8 cellular contexts compared by ENCODE assay signal in genomic region chr12:107317751-107318553, GRCh38.
DNase-seq lines count a peak whose midpoint lies in the region; ATAC-seq and TF ChIP-seq lines count a peak whose summit lies in the region.

No MANE protein-coding gene starts in this region.

- no peak for TF ChIP-seq CTCF in AG04449 (IDR thresholded peaks at IDR 0.05; ENCODE audit: insufficient read depth, low read length, missing control alignments)
- peak; percentile 68 for TF ChIP-seq CTCF in H9 (conservative IDR thresholded peaks at IDR 0.05)

- H3K4me3 Mint-ChIP-seq in H9: peak overlapping the region; percentile 81 to 93
- H3K4me3 Mint-ChIP-seq in activated CD8-positive, alpha-beta T cell treated with anti-CD3 and anti-CD28 coated beads, Interleukin-2, amount 10 ng/mL, durations not matched to agents 7 days and 5 days: peak overlapping the region; percentile 88

- H3K4me1 ChIP-seq in H9 (ENCODE audit: insufficient read depth, low read length) (peaks cover 2% of the 10 kb centered on the region; the same call in 1 of the 2 replicates), ectodermal cell (ENCODE audit: control insufficient read depth, insufficient read depth, low read length) (peaks cover 10% of the 10 kb centered on the region)

- no peak overlapping the region for H3T11ph ChIP-seq in H9 (ENCODE audit: low read length)

- peak overlapping the region; percentile 69 for H3K4me2 ChIP-seq in H9 (ENCODE audit: insufficient read depth, insufficient read length, low read length)

- no peak overlapping the region for H4K91ac ChIP-seq in H9 (ENCODE audit: insufficient read length, low read depth, low read length)

- no peaks in the 10 kb centered on the region; a peak in 1 of 7 replicates for H3K36me3 Mint-ChIP-seq in H9 (ENCODE audit: insufficient read depth in 1 of 3, low read depth in 3 of 3)
- no peaks in the 10 kb centered on the region for H3K36me3 Mint-ChIP-seq in activated CD8-positive, alpha-beta T cell treated with anti-CD3 and anti-CD28 coated beads, Interleukin-2, amount 10 ng/mL, durations not matched to agents 7 days and 5 days (ENCODE audit: low read depth)

- peak; percentile 77 for ATAC-seq in activated CD8-positive, alpha-beta T cell treated with anti-CD3 and anti-CD28 coated beads, Interleukin-2, amount 10 ng/mL, durations not matched to agents 7 days and 5 days
- ATAC-seq in HG03108 (IDR thresholded peaks at IDR 0.05; ENCODE audit: unreplicated experiment): no peak

- CTCF ChIA-PET in AG04449 (lab: Yijun Ruan, JAX): interaction anchor here (0.8 to 1.5 kb wide), 6 partner anchors 11 to 187 kb away, joined by 3 to 4 read pairs (median 4); no protein-coding TSS in a partner anchor
- CTCF ChIA-PET in activated CD8-positive, alpha-beta T cell treated with anti-CD3 and anti-CD28 coated beads, Interleukin-2, amount 10 ng/mL, durations not matched to agents 7 days and 5 days (lab: Charles Lee): interaction anchor here (0.8 to 10.6 kb wide), 13 partner anchors 9 to 289 kb away, joined by 3 to 182 read pairs (median 4); no protein-coding TSS in a partner anchor

- H4K20me1 ChIP-seq in H9 (ENCODE audit: control insufficient read depth, insufficient read depth, insufficient read length): peaks cover 3% of the 10 kb centered on the region

- peaks cover 80% of the 10 kb centered on the region for H3K27me3 Mint-ChIP-seq in H9 (ENCODE audit: low read depth)
- H3K27me3 Mint-ChIP-seq in activated CD8-positive, alpha-beta T cell treated with anti-CD3 and anti-CD28 coated beads, Interleukin-2, amount 10 ng/mL, durations not matched to agents 7 days and 5 days (ENCODE audit: low read depth): peaks cover 32% of the 10 kb centered on the region

- H3K27me3 ChIP-seq in H9 (ENCODE audit: insufficient read depth, low read length): peaks cover 15% of the 10 kb centered on the region; the same call in 1 of the 2 replicates
- H3K27me3 ChIP-seq in ectodermal cell (ENCODE audit: control insufficient read depth, insufficient read depth, low read length, poor library complexity, severe bottlenecking): peaks cover 72% of the 10 kb centered on the region

- H3K23ac ChIP-seq in H9 (ENCODE audit: insufficient read length, low read depth, low read length): no peak overlapping the region

- no peak overlapping the region for H4K8ac ChIP-seq in H9 (replicated peaks; ENCODE audit: insufficient read length, low read depth, low read length)

- H3K27ac ChIP-seq in H9 (ENCODE audit: insufficient read length, low read depth, low read length) (no peak overlapping the region), ectodermal cell (ENCODE audit: insufficient read depth, low read depth, low read length, poor library complexity, severe bottlenecking) (no peak overlapping the region)

- no peak overlapping the region for H2BK120ac ChIP-seq in H9 (ENCODE audit: low read depth, low read length, poor library complexity, severe bottlenecking)

- H2BK15ac ChIP-seq in H9 (ENCODE audit: low read depth, low read length): no peak overlapping the region

- no peak overlapping the region for H3K9ac ChIP-seq in H9 (ENCODE audit: extremely low read depth, insufficient read length, low read length)

- peaks cover 35% of the 10 kb centered on the region for H3K23me2 ChIP-seq in H9 (ENCODE audit: insufficient read length, low read depth, low read length, poor library complexity, severe bottlenecking)

- H2BK12ac ChIP-seq in H9 (ENCODE audit: insufficient read length, low read depth, low read length): no peak overlapping the region

- no peak overlapping the region for H3K18ac ChIP-seq in H9 (ENCODE audit: insufficient read length, low read depth, low read length)

- no peak overlapping the region for H4K5ac ChIP-seq in H9 (ENCODE audit: insufficient read length, low read depth, low read length)

- no peak overlapping the region for H2AK5ac ChIP-seq in H9 (ENCODE audit: insufficient read length, low read length)

- no peaks in the 10 kb centered on the region for H3K79me1 ChIP-seq in H9 (ENCODE audit: insufficient read depth, low read depth, low read length, poor library complexity, severe bottlenecking)

- H2BK20ac ChIP-seq in H9 (ENCODE audit: low read depth, low read length, poor library complexity, severe bottlenecking): no peak overlapping the region

- peaks cover 16 to 22% of the 10 kb centered on the region in 2 experiments for H3K4me1 Mint-ChIP-seq in H9
- peaks cover 34% of the 10 kb centered on the region for H3K4me1 Mint-ChIP-seq in activated CD8-positive, alpha-beta T cell treated with anti-CD3 and anti-CD28 coated beads, Interleukin-2, amount 10 ng/mL, durations not matched to agents 7 days and 5 days (ENCODE audit: low read depth)

- 0 out of 7 replicates have a peak overlapping the region, but pooled peaks of 1 of the 3 experiments have one; percentile 62 for H3K27ac Mint-ChIP-seq in H9
- H3K27ac Mint-ChIP-seq in activated CD8-positive, alpha-beta T cell treated with anti-CD3 and anti-CD28 coated beads, Interleukin-2, amount 10 ng/mL, durations not matched to agents 7 days and 5 days: peak overlapping the region; percentile 18

- peak overlapping the region; percentile 56 for H3K4me3 ChIP-seq in AG04449 (ENCODE audit: low read depth, low read length)
- H3K4me3 ChIP-seq in ectodermal cell (ENCODE audit: insufficient read depth, low read depth, low read length): peak overlapping the region; percentile 73

- no peak overlapping the region for H3K56ac ChIP-seq in H9 (ENCODE audit: insufficient read length, low read depth, low read length)

- H3K9me3 ChIP-seq in H9 (ENCODE audit: control insufficient read depth, low read depth, low read length) (no peaks in the 10 kb centered on the region), ectodermal cell (ENCODE audit: control insufficient read depth, low read length) (no peaks in the 10 kb centered on the region)

- H3K36me3 ChIP-seq in ectodermal cell (ENCODE audit: control insufficient read depth, insufficient read depth, low read length): no peaks in the 10 kb centered on the region

- no peak overlapping the region for H3K14ac ChIP-seq in H9 (ENCODE audit: insufficient read depth, low read length)

- WGBS in H9 (ENCODE audit: extremely low coverage, insufficient read length, low lambda C conversion rate): no CpG with 5 or more reads among the region's 58 CpGs
- WGBS in ectodermal cell, 2 experiments: 0 to 1% methylated on average over 58 of the region's 58 CpGs

- H3K9me3 Mint-ChIP-seq in H9: peaks cover 5 to 6% of the 10 kb centered on the region in 2 experiments; a peak in 3 of 5 replicates
- no peaks in the 10 kb centered on the region for H3K9me3 Mint-ChIP-seq in activated CD8-positive, alpha-beta T cell treated with anti-CD3 and anti-CD28 coated beads, Interleukin-2, amount 10 ng/mL, durations not matched to agents 7 days and 5 days (ENCODE audit: insufficient read depth)

- no peaks in the 10 kb centered on the region for H3K79me2 ChIP-seq in H9 (ENCODE audit: insufficient read depth, low read length)

- no peak overlapping the region for H2AFZ ChIP-seq in H9 (ENCODE audit: low read length)

- POLR2A ChIA-PET in AG04449 (lab: Yijun Ruan, JAX): no interaction called here
- POLR2A ChIA-PET in activated CD8-positive, alpha-beta T cell treated with anti-CD3 and anti-CD28 coated beads, Interleukin-2, amount 10 ng/mL, durations not matched to agents 7 days and 5 days (lab: Charles Lee): interaction anchor here (1.0 to 7.0 kb wide), 4 partner anchors 11 to 85 kb away, joined by 3 to 145 read pairs (median 24); no protein-coding TSS in a partner anchor

- H3K4ac ChIP-seq in H9 (ENCODE audit: low read depth, low read length): no peak overlapping the region

- no peak overlapping the region for H2BK5ac ChIP-seq in H9 (ENCODE audit: insufficient read length, low read length)

- DNase-seq in AG04449 (ENCODE audit: low read depth, low spot score): peak; percentile 41
- peak; percentile 96 for DNase-seq in H9
- peak; percentile 85 for DNase-seq in NCI-H345 treated with DMSO at 0.1 percent for 48 hours (lab: John Stamatoyannopoulos, UW; ENCODE audit: unreplicated experiment)
- DNase-seq in activated CD8-positive, alpha-beta T cell treated with anti-CD3 and anti-CD28 coated beads, Interleukin-2, amount 10 ng/mL, durations not matched to agents 7 days and 5 days: peak; percentile 95
- peak; percentile 92 to 93 for DNase-seq in lung microvascular endothelial cell (ENCODE audit: low read depth in 2 of 2)
- peak; percentile 64 to 74 (median 72) for DNase-seq in stimulated activated CD4-positive, alpha-beta T cell treated with anti-CD3 and anti-CD28 coated beads, TNF-alpha, amount 100 ng/mL, for 4 hours (ENCODE audit: low read depth in 3 of 3)

Comparison
In these comparisons a context has a peak if more than half of its experiments do, and no peak if none do; other contexts are left out.
1. DNase-seq: peak in every context shown above with its lines; median percentile 96 in H9; 95 in activated CD8-positive, alpha-beta T cell treated with anti-CD3 and anti-CD28 coated beads, Interleukin-2, amount 10 ng/mL, durations not matched to agents 7 days and 5 days; 92 in lung microvascular endothelial cell; 85 in NCI-H345 treated with DMSO at 0.1 percent for 48 hours; 72 in stimulated activated CD4-positive, alpha-beta T cell treated with anti-CD3 and anti-CD28 coated beads, TNF-alpha, amount 100 ng/mL, for 4 hours; 41 in AG04449.